In the genomic region with DNA sequence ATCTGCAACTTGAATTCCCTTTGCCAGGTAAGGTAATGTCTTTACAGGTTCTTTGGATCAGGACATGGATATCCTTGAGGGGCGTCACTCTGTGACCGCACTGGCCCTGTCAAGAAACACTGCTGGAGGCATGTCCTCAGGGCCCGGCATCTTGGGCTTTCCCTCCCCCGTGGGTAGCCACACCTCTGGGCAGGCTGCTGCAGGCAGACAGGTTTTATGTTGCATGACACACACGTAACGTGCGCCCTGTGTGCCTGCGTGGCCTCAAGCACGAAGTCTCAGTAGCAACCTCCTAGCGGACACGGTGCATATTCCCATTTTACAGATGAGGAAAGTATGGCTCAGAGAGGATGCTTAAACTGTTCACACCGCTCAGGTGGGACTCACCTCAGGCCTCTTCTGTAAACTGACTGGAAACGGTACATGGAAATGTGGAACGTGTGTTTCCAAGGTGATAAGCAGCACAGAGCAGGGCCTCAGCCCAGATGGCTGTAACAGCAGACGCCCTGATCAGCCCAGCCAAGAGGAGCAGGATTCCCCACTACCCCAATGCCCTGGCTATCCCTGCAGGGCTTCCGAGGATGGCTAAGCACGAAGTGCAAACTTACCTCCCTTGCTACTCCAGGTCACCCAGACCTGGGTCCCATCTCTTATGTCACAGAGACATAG, we compare ENCODE assay signal across 27 cellular contexts.
DNase-seq lines count a peak whose midpoint lies in the region; TF ChIP-seq lines count a peak whose summit lies in the region.
"Had no signal": no experiment of that assay in that cellular context is flagged by ENCODE, and none has a peak within 500 bp of the region (broad histone marks: within the 10 kb centered on the region; RNA-seq: fewer than 3 reads in every experiment).

No MANE protein-coding gene starts in this region.

- no peak overlapping the region for H3K4me3 Mint-ChIP-seq in activated naive CD4-positive, alpha-beta T cell treated with anti-CD3 and anti-CD28 coated beads, Interleukin-2, amount 10 ng/mL, durations not matched to agents 7 days and 5 days
- H3K4me3 Mint-ChIP-seq in type B pancreatic cell, result no peak overlapping the region
- H3K4me3 Mint-ChIP-seq: CD14-positive monocyte; CD8-positive, alpha-beta memory T cell; GM23338 had no signal

- no peaks in the 10 kb centered on the region for H3K27me3 Mint-ChIP-seq in activated naive CD4-positive, alpha-beta T cell treated with anti-CD3 and anti-CD28 coated beads, Interleukin-2, amount 10 ng/mL, durations not matched to agents 7 days and 5 days
- peaks cover 9% of the 10 kb centered on the region for H3K27me3 Mint-ChIP-seq in type B pancreatic cell

- no peaks in the 10 kb centered on the region for H3K4me1 Mint-ChIP-seq in activated naive CD4-positive, alpha-beta T cell treated with anti-CD3 and anti-CD28 coated beads, Interleukin-2, amount 10 ng/mL, durations not matched to agents 7 days and 5 days
- H3K4me1 Mint-ChIP-seq in type B pancreatic cell (ENCODE audit: unreplicated experiment), result no peaks in the 10 kb centered on the region
- H3K4me1 Mint-ChIP-seq: CD14-positive monocyte; CD8-positive, alpha-beta memory T cell; GM23338 had no signal

- no peak for TF ChIP-seq CTCF in type B pancreatic cell (conservative IDR thresholded peaks at IDR 0.05)

- no peak overlapping the region for H3K27ac Mint-ChIP-seq in activated naive CD4-positive, alpha-beta T cell treated with anti-CD3 and anti-CD28 coated beads, Interleukin-2, amount 10 ng/mL, durations not matched to agents 7 days and 5 days
- H3K27ac Mint-ChIP-seq in type B pancreatic cell, result peak overlapping the region; percentile 64
- H3K27ac Mint-ChIP-seq: CD14-positive monocyte; CD8-positive, alpha-beta memory T cell; GM23338 had no signal

- no peaks in the 10 kb centered on the region for H3K36me3 Mint-ChIP-seq in activated naive CD4-positive, alpha-beta T cell treated with anti-CD3 and anti-CD28 coated beads, Interleukin-2, amount 10 ng/mL, durations not matched to agents 7 days and 5 days
- H3K36me3 Mint-ChIP-seq in type B pancreatic cell, result no peaks in the 10 kb centered on the region
- H3K36me3 Mint-ChIP-seq: CD14-positive monocyte; CD8-positive, alpha-beta memory T cell had no signal

- intact Hi-C loops in posterior vena cava (cut with DNase I), result no loop called here

- CTCF ChIA-PET in activated naive CD4-positive, alpha-beta T cell treated with anti-CD3 and anti-CD28 coated beads, Interleukin-2, amount 10 ng/mL, durations not matched to agents 7 days and 5 days (lab: Charles Lee), result no interaction called here

- peak; percentile 8 for DNase-seq in activated naive CD4-positive, alpha-beta T cell treated with anti-CD3 and anti-CD28 coated beads, Interleukin-2, amount 10 ng/mL, durations not matched to agents 7 days and 5 days
- no peak for DNase-seq in activated naive CD4-positive, alpha-beta T cell treated with Interleukin-2 at 50 U/mL for 16 hours
- DNase-seq in islet precursor cell (peak; percentile 43), posterior vena cava (ENCODE audit: low spot score) (peak; percentile 74), type B pancreatic cell (ENCODE audit: extremely low spot score, unreplicated experiment) (no peak), activated T-cell treated with anti-CD3 and anti-CD28 coated beads for 4 hours (no peak), Kasumi-1 (lab: John Stamatoyannopoulos, UW) (no peak), NCI-H2196 (lab: John Stamatoyannopoulos, UW; ENCODE audit: unreplicated experiment) (no peak)
- DNase-seq: ACHN; BE2C; Calu3; CD8-positive, alpha-beta memory T cell; DND-41; HCEC 1CT; KBM-7; MG63; NCI-H1105 treated with DMSO at 0.1 percent for 48 hours; NCI-H146; NCI-H1930; NCI-H2107; NCI-H446; NCI-H526; NK-92 treated with Interleukin-12 subunit alpha and Interleukin-12 subunit beta, amount 100 ng/mL, for 24 hours; PC-3; SJCRH30 had no signal

- H3K9me3 Mint-ChIP-seq in activated naive CD4-positive, alpha-beta T cell treated with anti-CD3 and anti-CD28 coated beads, Interleukin-2, amount 10 ng/mL, durations not matched to agents 7 days and 5 days, result peaks cover 8% of the 10 kb centered on the region
- peaks cover 6% of the 10 kb centered on the region for H3K9me3 Mint-ChIP-seq in type B pancreatic cell

Comparison
In these comparisons a context has a peak if more than half of its experiments do, and no peak if none do; other contexts are left out.
1. DNase-seq: peak in activated naive CD4-positive, alpha-beta T cell treated with anti-CD3 and anti-CD28 coated beads, Interleukin-2, amount 10 ng/mL, durations not matched to agents 7 days and 5 days (single experiment), islet precursor cell (single experiment) and posterior vena cava (single experiment); none in activated naive CD4-positive, alpha-beta T cell treated with Interleukin-2 at 50 U/mL for 16 hours (single experiment), type B pancreatic cell (single experiment), activated T-cell treated with anti-CD3 and anti-CD28 coated beads for 4 hours (single experiment), Kasumi-1 (0 of 2) and NCI-H2196 (single experiment).